8 cellular contexts compared by ENCODE assay signal in the genomic region with DNA sequence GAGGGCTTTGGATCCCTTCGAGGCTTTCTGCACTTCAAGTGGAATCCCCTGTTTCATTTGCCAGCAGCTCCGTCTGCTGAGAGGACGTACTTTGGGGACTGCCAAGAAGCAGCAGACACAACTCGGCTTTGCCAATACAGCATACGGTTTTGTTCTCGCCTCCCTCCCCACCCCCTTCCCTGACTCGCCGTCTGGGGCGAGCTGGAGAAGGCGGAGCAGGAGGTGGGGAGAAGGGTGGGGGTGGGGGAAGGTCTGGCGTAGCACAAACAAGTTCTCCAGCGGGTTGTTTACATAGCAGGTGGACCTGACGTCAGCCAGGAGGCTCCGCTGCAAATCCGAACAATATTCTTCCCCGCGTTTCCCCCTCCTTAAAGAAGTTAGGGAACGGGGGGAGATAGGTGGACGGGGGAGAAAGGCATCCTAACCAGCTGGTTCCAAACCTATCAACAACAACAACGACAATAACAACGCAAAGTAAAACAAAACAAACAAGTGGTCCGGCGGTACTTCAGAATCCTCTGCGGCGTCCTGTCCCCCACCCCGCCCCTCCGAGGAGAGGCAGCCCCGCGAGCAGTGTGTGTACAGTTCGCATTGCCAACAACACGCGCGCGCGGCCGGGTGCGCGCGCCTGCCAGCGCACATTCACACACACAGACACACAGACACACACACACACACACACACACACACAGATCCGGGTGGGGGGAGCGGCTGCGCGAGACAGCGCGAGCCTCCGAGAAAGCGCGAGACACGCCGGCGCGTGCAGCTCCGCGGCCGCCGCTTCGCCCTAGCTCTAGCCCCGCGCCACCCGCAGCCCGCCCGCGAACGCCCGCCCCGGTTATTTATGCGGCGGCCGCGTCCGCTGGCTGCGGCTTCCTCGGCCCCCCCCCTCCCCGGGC.
DNase-seq lines count a peak whose midpoint lies in the region; ATAC-seq, FAIRE-seq and TF ChIP-seq lines count a peak whose summit lies in the region.

No MANE protein-coding gene starts in this region.

- no peaks in the 10 kb centered on the region for H3K9me3 Mint-ChIP-seq in central memory CD8-positive, alpha-beta T cell
- peaks cover 0 to 26% (median 5%) of the 10 kb centered on the region in 6 donors for H3K9me3 Mint-ChIP-seq in immature natural killer cell

- DNase-seq in A549 (ENCODE audit: low read depth in 1 of 2, low spot score in 1 of 2): peak; percentile 25 to 40
- DNase-seq in GM12891 (ENCODE audit: insufficient read length, low spot score): no peak
- DNase-seq in Jurkat, Clone E6-1 (ENCODE audit: low read depth, low spot score): no peak
- DNase-seq in RKO (ENCODE audit: low spot score): peak; percentile 22
- peak in 1 of 2 donors; percentile 13 for DNase-seq in central memory CD8-positive, alpha-beta T cell (ENCODE audit: low spot score in 2 of 2)
- DNase-seq in immature natural killer cell: peak in 2 of 3 donors; percentile 16
- peak; percentile 71 for DNase-seq in skeletal muscle cell (ENCODE audit: low read depth)

- no peak for TF ChIP-seq EP300 in A549 (IDR thresholded peaks at IDR 0.05)

- FAIRE-seq in A549 (lab: Jason Lieb, UNC): no peak
- peak; percentile 60 for FAIRE-seq in GM12891 (lab: Jason Lieb, UNC)

- CTCF ChIA-PET in A549 (lab: Yijun Ruan, JAX): interaction anchor here (1.0 to 1.2 kb wide), 2 partner anchors 10 to 11 kb away, joined by 3 read pairs; no protein-coding TSS in a partner anchor

- no peaks in the 10 kb centered on the region for H3K9me3 ChIP-seq in A549

- H3K4me1 ChIP-seq in A549: peaks cover 41% of the 10 kb centered on the region

- TF ChIP-seq POLR2A in A549 (IDR thresholded peaks at IDR 0.05; ENCODE audit: low read length): no peak
- TF ChIP-seq POLR2A in GM12891 (IDR thresholded peaks at IDR 0.05; ENCODE audit: low read depth, low read length): no peak

- H3K27ac Mint-ChIP-seq in central memory CD8-positive, alpha-beta T cell (ENCODE audit: low read depth): peak overlapping the region; percentile 74
- no peak overlapping the region for H3K27ac Mint-ChIP-seq in immature natural killer cell

- peak overlapping the region in 1 of 2 experiments; percentile 6; a peak in 1 of 6 replicates for H3K27ac ChIP-seq in A549

- no peak for TF ChIP-seq RAD21 in A549 (conservative IDR thresholded peaks at IDR 0.05 in 1 of 2, IDR thresholded peaks at IDR 0.05 in 1 of 2)

- no peak for TF ChIP-seq CTCF in A549 (IDR thresholded peaks at IDR 0.05)

- H3K4me3 ChIP-seq in A549 (peak overlapping the region; percentile 43), skeletal muscle cell (ENCODE audit: low read depth, low read length) (peak overlapping the region; percentile 77)
- H3K4me3 ChIP-seq in Jurkat, Clone E6-1 (ENCODE audit: low read length): peak overlapping the region; percentile 28

- H3K4me1 Mint-ChIP-seq in central memory CD8-positive, alpha-beta T cell: peaks cover 34% of the 10 kb centered on the region
- peaks cover 11 to 29% of the 10 kb centered on the region in 2 donors for H3K4me1 Mint-ChIP-seq in immature natural killer cell

- peak overlapping the region; percentile 81 for H3K4me3 Mint-ChIP-seq in central memory CD8-positive, alpha-beta T cell
- peak overlapping the region; percentile 64 to 79 (median 76) for H3K4me3 Mint-ChIP-seq in immature natural killer cell

- peaks cover 5% of the 10 kb centered on the region for H3K36me3 Mint-ChIP-seq in central memory CD8-positive, alpha-beta T cell (ENCODE audit: insufficient read depth)
- H3K36me3 Mint-ChIP-seq in immature natural killer cell: peaks cover 0 to 3% (median 3%) of the 10 kb centered on the region in 3 donors

- peaks cover 79% of the 10 kb centered on the region for H3K27me3 Mint-ChIP-seq in central memory CD8-positive, alpha-beta T cell
- peaks cover 17 to 38% (median 32%) of the 10 kb centered on the region in 3 donors for H3K27me3 Mint-ChIP-seq in immature natural killer cell (ENCODE audit: low read depth in 3 of 3)

- H3K4me2 ChIP-seq in A549: peak overlapping the region; percentile 99

- POLR2A ChIA-PET in A549 (lab: Yijun Ruan, JAX): no interaction called here

- 2% methylated on average over 25 of the region's 75 CpGs for WGBS in A549 (ENCODE audit: missing lambda C conversion rate)

- ATAC-seq in A549 (peak; percentile 50 to 63), HG02642 (IDR thresholded peaks at IDR 0.05; ENCODE audit: poor library complexity, unreplicated experiment) (no peak)
- peak; percentile 35 for ATAC-seq in central memory CD8-positive, alpha-beta T cell (replicated peaks; ENCODE audit: extremely low read depth, poor library complexity, severe bottlenecking)

TF ChIP-seq in A549, 52 proteins besides CTCF, POLR2A, EP300 and RAD21:
- TF ChIP-seq, protein P1, sequence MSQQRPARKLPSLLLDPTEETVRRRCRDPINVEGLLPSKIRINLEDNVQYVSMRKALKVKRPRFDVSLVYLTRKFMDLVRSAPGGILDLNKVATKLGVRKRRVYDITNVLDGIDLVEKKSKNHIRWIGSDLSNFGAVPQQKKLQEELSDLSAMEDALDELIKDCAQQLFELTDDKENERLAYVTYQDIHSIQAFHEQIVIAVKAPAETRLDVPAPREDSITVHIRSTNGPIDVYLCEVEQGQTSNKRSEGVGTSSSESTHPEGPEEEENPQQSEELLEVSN (IDR thresholded peaks at IDR 0.05; ENCODE audit: borderline replicate concordance, low read depth): 0 out of 2 replicates have a peak, but pooled peaks have one; percentile 17
- TF ChIP-seq CHD2 (IDR thresholded peaks at IDR 0.05; ENCODE audit: low read length, partially characterized antibody): peak; percentile 56
- no peak for TF ChIP-seq EHMT2 (IDR thresholded peaks at IDR 0.05; ENCODE audit: low read depth)
- TF ChIP-seq CBX8 (IDR thresholded peaks at IDR 0.05): peak; percentile 29; the same call in 1 of the 2 replicates

TF ChIP-seq in GM12891, 5 proteins besides CTCF, POLR2A, EP300 and RAD21:
- no peak for TF ChIP-seq PAX5 (IDR thresholded peaks at IDR 0.05; ENCODE audit: insufficient read depth, low read length, severe bottlenecking)

Comparison
In these comparisons a context has a peak if more than half of its experiments do, and no peak if none do; other contexts are left out.
1. DNase-seq: peak in A549 (2 of 2), RKO (single experiment), immature natural killer cell (2 of 3) and skeletal muscle cell (single experiment); none in GM12891 (single experiment) and Jurkat, Clone E6-1 (single experiment).
2. Peak in every context shown above with its lines, with median percentiles within 50 percentile points of each other: H3K4me3 ChIP-seq.